39 cellular contexts compared by ENCODE assay signal in the genomic region with DNA sequence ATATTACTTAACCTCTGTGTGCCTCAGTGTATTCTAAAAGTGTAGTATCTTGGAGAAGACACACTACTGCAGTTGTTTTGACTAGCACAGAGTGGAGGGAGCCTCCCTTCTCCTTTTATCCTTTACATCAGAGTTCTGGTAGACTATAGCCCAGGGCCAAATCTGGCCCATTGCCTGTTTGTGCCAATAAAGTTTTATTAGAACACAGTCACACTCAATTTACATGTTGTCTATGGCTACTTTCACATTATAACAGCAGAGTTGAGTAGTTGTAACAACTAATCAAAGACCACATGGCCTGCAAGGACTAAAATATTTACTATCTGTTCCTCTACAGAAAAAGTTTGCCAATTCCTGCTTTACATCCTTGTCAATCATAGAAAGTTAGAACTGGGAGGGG. TPM values are rescaled to one million over a fixed set of nuclear protein-coding genes. Genes with fewer than 3 reads are reported as not detected.
"Had no signal": no experiment of that assay in that cellular context is flagged by ENCODE, and none has a peak within 500 bp of the region (broad histone marks: within the 10 kb centered on the region; RNA-seq: fewer than 3 reads in every experiment).

No MANE protein-coding gene starts in this region.

- H3K27me3 ChIP-seq: MG63 had no signal

- DNase-seq: Karpas-422, Kasumi-1, MG63, MM.1S, NCI-H1048, NCI-H1092, NCI-H1092 treated with DMSO at 0.1 percent for 48 hours, NCI-H1105, NCI-H1105 treated with DMSO at 0.1 percent for 48 hours, NCI-H1417, NCI-H1417 treated with DMSO at 0.1 percent for 48 hours, NCI-H1436, NCI-H1436 treated with DMSO at 0.1 percent for 48 hours, NCI-H146, NCI-H1694, NCI-H1694 treated with DMSO at 0.1 percent for 48 hours, NCI-H187, NCI-H187 treated with DMSO at 0.1 percent for 48 hours, NCI-H1930, NCI-H2029, NCI-H2029 treated with DMSO at 0.1 percent for 48 hours, NCI-H2081, NCI-H2081 treated with DMSO at 0.1 percent for 48 hours, NCI-H2107, NCI-H2171, NCI-H2171 treated with DMSO at 0.1 percent for 48 hours, NCI-H2227 treated with DMSO at 0.1 percent for 48 hours, NCI-H226, NCI-H345, NCI-H446, NCI-H446 treated with DMSO at 0.1 percent for 48 hours, NCI-H510A, NCI-H510A treated with DMSO at 0.1 percent for 48 hours, NCI-H524, NCI-H524 treated with DMSO at 0.1 percent for 48 hours had no signal

- H3K9me3 ChIP-seq: MG63 had no signal

- H3K4me3 ChIP-seq: MG63 had no signal

- H3K36me3 ChIP-seq: MG63 had no signal

RNA-seq across cellular contexts. Expression of a gene that starts 27.7 kb away (rescaled TPM):
- total RNA-seq: LHCN-M2, M059J, MCF 10A, NCI-H460 had no signal
